ENCODE assay signal across 28 cellular contexts in the genomic region with DNA sequence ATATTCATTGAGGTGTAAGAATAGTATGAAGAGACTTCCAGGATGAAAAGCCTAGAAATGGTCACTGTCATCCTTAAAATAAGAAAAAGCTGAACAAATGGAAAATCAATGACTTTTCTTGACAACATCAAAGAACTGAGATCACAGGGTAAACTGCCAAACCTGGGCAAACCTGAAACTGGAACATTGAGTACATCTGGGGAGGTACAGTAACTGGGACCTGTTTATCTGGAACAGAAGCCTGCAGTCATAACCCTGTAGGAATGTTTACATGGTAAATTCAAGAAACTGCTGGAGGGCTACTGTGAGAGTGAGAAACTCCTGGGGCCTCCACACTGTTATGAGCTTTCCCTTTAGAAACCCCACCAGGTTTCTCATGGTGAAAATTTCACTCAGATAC.
"Had no signal": no experiment of that assay in that cellular context is flagged by ENCODE, and none has a peak within 500 bp of the region (broad histone marks: within the 10 kb centered on the region; RNA-seq: fewer than 3 reads in every experiment).

No MANE protein-coding gene starts in this region.

- H3K36me3 Mint-ChIP-seq: stimulated activated effector memory CD8-positive, alpha-beta T cell treated with anti-CD3 and anti-CD28 coated beads, Interleukin-12 subunit alpha, Interleukin-12 subunit beta, amount 100 ng/mL, for 72 hours; stimulated activated memory B cell treated with anti-CD40 and anti-IgM and Interleukin-4, amounts not matched to agents 10 μg/mL and 1 μg/mL and 100 μg/mL, for 72 hours; stimulated activated naive B cell treated with anti-CD40 and anti-IgM and Interleukin-4, amounts not matched to agents 10 μg/mL and 1 μg/mL and 100 μg/mL, for 72 hours; type B pancreatic cell had no signal

- H3K4me3 ChIP-seq: stomach, suprapubic skin, testis, thoracic aorta, thyroid gland, tibial artery, tibial nerve, transverse colon, upper lobe of left lung, upper lobe of right lung, uterus, vagina had no signal

- H3K27ac Mint-ChIP-seq: stimulated activated effector memory CD8-positive, alpha-beta T cell treated with anti-CD3 and anti-CD28 coated beads, Interleukin-12 subunit alpha, Interleukin-12 subunit beta, amount 100 ng/mL, for 72 hours; stimulated activated memory B cell treated with anti-CD40 and anti-IgM and Interleukin-4, amounts not matched to agents 10 μg/mL and 1 μg/mL and 100 μg/mL, for 72 hours; stimulated activated naive B cell treated with anti-CD40 and anti-IgM and Interleukin-4, amounts not matched to agents 10 μg/mL and 1 μg/mL and 100 μg/mL, for 72 hours; stimulated activated naive CD8-positive, alpha-beta T cell treated with anti-CD3 and anti-CD28 coated beads, Interleukin-15, amount 100 ng/mL, for 72 hours; stimulated activated naive CD8-positive, alpha-beta T cell treated with anti-CD3 and anti-CD28 coated beads, Interleukin-15, Interleukin-2, amounts not matched to agents 100 ng/mL and 50 ng/mL, for 24 hours; type B pancreatic cell had no signal

- H3K27me3 ChIP-seq: stomach, suprapubic skin, testis, thyroid gland, tibial artery, tibial nerve, transverse colon, upper lobe of right lung, uterus, vagina had no signal

- ATAC-seq: stimulated activated effector memory CD8-positive, alpha-beta T cell treated with anti-CD3 and anti-CD28 coated beads, Interleukin-12 subunit alpha, Interleukin-12 subunit beta, amount 100 ng/mL, for 72 hours; stimulated activated memory B cell treated with anti-CD40 and anti-IgM and Interleukin-4, amounts not matched to agents 10 μg/mL and 1 μg/mL and 100 μg/mL, for 72 hours; stimulated activated naive B cell treated with anti-CD40 and anti-IgM and Interleukin-4, amounts not matched to agents 10 μg/mL and 1 μg/mL and 100 μg/mL, for 72 hours; stimulated activated naive CD8-positive, alpha-beta T cell treated with anti-CD3 and anti-CD28 coated beads, Interleukin-15, amount 100 ng/mL, for 72 hours; stimulated activated naive CD8-positive, alpha-beta T cell treated with anti-CD3 and anti-CD28 coated beads, Interleukin-15, Interleukin-2, amounts not matched to agents 100 U/mL and 50 U/mL, for 24 hours; upper lobe of right lung had no signal

- H3K27ac ChIP-seq: stomach, suprapubic skin, testis, thoracic aorta, thyroid gland, tibial artery, tibial nerve, transverse colon, upper lobe of left lung, upper lobe of right lung, uterus, vagina had no signal

- H3K9me3 ChIP-seq: stomach, suprapubic skin, testis, thoracic aorta, thyroid gland, tibial artery, transverse colon, upper lobe of left lung, upper lobe of right lung, uterus, vagina had no signal

- H3K36me3 ChIP-seq: stomach, suprapubic skin, thoracic aorta, thyroid gland, tibial artery, tibial nerve, transverse colon, upper lobe of left lung, upper lobe of right lung, uterus, vagina had no signal

- H3K4me3 Mint-ChIP-seq: stimulated activated effector memory CD8-positive, alpha-beta T cell treated with anti-CD3 and anti-CD28 coated beads, Interleukin-12 subunit alpha, Interleukin-12 subunit beta, amount 100 ng/mL, for 72 hours; stimulated activated memory B cell treated with anti-CD40 and anti-IgM and Interleukin-4, amounts not matched to agents 10 μg/mL and 1 μg/mL and 100 μg/mL, for 72 hours; stimulated activated naive B cell treated with anti-CD40 and anti-IgM and Interleukin-4, amounts not matched to agents 10 μg/mL and 1 μg/mL and 100 μg/mL, for 72 hours; stimulated activated naive CD8-positive, alpha-beta T cell treated with anti-CD3 and anti-CD28 coated beads, Interleukin-15, amount 100 ng/mL, for 72 hours; stimulated activated naive CD8-positive, alpha-beta T cell treated with anti-CD3 and anti-CD28 coated beads, Interleukin-15, Interleukin-2, amounts not matched to agents 100 ng/mL and 50 ng/mL, for 24 hours; type B pancreatic cell had no signal

- H3K27me3 Mint-ChIP-seq: stimulated activated memory B cell treated with anti-CD40 and anti-IgM and Interleukin-4, amounts not matched to agents 10 μg/mL and 1 μg/mL and 100 μg/mL, for 72 hours; type B pancreatic cell had no signal

- H3K4me1 ChIP-seq: stomach, suprapubic skin, testis, thyroid gland, tibial artery, tibial nerve, transverse colon, upper lobe of left lung, upper lobe of right lung, uterus, vagina had no signal

- DNase-seq: stimulated activated CD4-positive, alpha-beta T cell treated with anti-CD3 and anti-CD28 coated beads, Interleukin-2, amount 100 ng/mL, for 48 hours; stimulated activated CD4-positive, alpha-beta T cell treated with anti-CD3 and anti-CD28 coated beads, Interleukin-4, amount 100 ng/mL, for 1 hour; stimulated activated CD4-positive, alpha-beta T cell treated with anti-CD3 and anti-CD28 coated beads, Interleukin-4, amount 100 ng/mL, for 24 hours; stimulated activated CD4-positive, alpha-beta T cell treated with anti-CD3 and anti-CD28 coated beads, Interleukin-4, amount 100 ng/mL, for 4 hours; stimulated activated CD8-positive, alpha-beta memory T cell treated with anti-CD3 and anti-CD28 coated beads, Interleukin-4, amount 100 ng/mL, for 48 hours; stimulated activated naive B cell treated with anti-CD40 and anti-IgM and Interleukin-4, amounts not matched to agents 10 μg/mL and 1 μg/mL and 100 μg/mL, for 72 hours; stimulated activated naive CD4-positive, alpha-beta T cell; stimulated activated naive CD4-positive, alpha-beta T cell treated with Interleukin-2 at 50 U/mL for 16 hours; stimulated activated naive CD8-positive, alpha-beta T cell treated with anti-CD3 and anti-CD28 coated beads, Interleukin-15, amount 100 ng/mL, for 72 hours; stimulated activated naive CD8-positive, alpha-beta T cell treated with anti-CD3 and anti-CD28 coated beads, Interleukin-15, Interleukin-2, amounts not matched to agents 100 U/mL and 50 U/mL, for 24 hours; stomach; substantia nigra; testis; thyroid gland; tibial artery; transverse colon; trophoblast cell; upper lobe of left lung; upper lobe of right lung; uterus had no signal

- H3K4me1 Mint-ChIP-seq: stimulated activated effector memory CD8-positive, alpha-beta T cell treated with anti-CD3 and anti-CD28 coated beads, Interleukin-12 subunit alpha, Interleukin-12 subunit beta, amount 100 ng/mL, for 72 hours; stimulated activated memory B cell treated with anti-CD40 and anti-IgM and Interleukin-4, amounts not matched to agents 10 μg/mL and 1 μg/mL and 100 μg/mL, for 72 hours; stimulated activated naive B cell treated with anti-CD40 and anti-IgM and Interleukin-4, amounts not matched to agents 10 μg/mL and 1 μg/mL and 100 μg/mL, for 72 hours; stimulated activated naive CD8-positive, alpha-beta T cell treated with anti-CD3 and anti-CD28 coated beads, Interleukin-15, amount 100 ng/mL, for 72 hours had no signal
